In the genomic region with DNA sequence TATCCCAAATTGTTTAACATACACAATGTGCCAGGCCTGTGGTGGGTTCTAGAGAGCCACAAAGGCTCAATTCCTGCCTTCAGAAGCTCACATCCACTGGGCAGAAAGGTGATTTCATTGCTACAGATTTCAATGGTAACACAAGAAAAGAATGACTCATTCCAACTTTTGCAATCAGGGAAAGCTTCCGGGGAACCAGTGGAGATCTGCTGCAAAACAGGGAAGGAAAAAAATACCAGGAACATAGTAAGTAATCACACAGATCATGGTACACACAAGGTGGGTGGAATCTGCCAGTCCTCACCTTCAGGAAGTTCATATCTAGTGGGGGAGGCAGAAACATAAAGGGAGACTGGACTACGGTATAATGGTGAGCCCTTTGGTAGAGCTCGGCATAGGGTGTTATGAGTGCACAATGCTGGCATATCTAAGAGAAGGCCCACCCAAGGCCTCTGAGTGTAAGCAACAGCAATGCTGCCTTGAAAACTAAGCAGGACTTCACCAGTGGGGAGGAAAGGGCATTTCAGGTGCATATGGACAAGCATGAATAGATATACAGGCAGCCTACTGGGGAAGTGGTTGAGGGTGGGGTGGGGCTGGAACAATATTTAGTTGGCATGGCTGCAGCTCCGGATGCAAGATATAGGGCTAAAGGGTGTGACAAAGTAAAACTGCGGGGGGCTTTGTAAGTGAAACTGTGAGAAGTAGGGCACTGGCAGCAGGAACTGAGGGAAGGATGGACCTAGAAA, we compare ENCODE assay signal across 10 cellular contexts. TPM values are rescaled to one million over a fixed set of nuclear protein-coding genes. Genes with fewer than 3 reads are reported as not detected.
A peak's percentile ranks its signal among the peaks of the same experiment; 100 is the strongest.
DNase-seq lines count a peak whose midpoint lies in the region; ATAC-seq and TF ChIP-seq lines count a peak whose summit lies in the region.
"Had no signal": no experiment of that assay in that cellular context is flagged by ENCODE, and none has a peak within 500 bp of the region (broad histone marks: within the 10 kb centered on the region; RNA-seq: fewer than 3 reads in every experiment).

No MANE protein-coding gene starts in this region.

- no peak overlapping the region for H2AFZ ChIP-seq in SK-N-SH (ENCODE audit: low read depth)

- H3K4me2 ChIP-seq in SK-N-SH: no peak overlapping the region

- no peak overlapping the region for H3K4me3 ChIP-seq in right cardiac atrium (ENCODE audit: low read length)
- no peak overlapping the region for H3K4me3 ChIP-seq in left ventricle myocardium inferior
- no peak overlapping the region for H3K4me3 ChIP-seq in SK-N-SH (ENCODE audit: low read depth in 2 of 2, low read length in 1 of 2)

- 81% methylated on average over 5 of the region's 5 CpGs for WGBS in right cardiac atrium
- 71% methylated on average over 5 of the region's 5 CpGs for WGBS in SK-N-SH (ENCODE audit: low lambda C conversion rate)

- H3K27me3 Mint-ChIP-seq in activated naive CD8-positive, alpha-beta T cell: no peaks in the 10 kb centered on the region
- H3K27me3 Mint-ChIP-seq in osteocyte (ENCODE audit: unreplicated experiment): peaks cover 14% of the 10 kb centered on the region

- H3K9me3 Mint-ChIP-seq in activated naive CD8-positive, alpha-beta T cell (ENCODE audit: low read depth): no peaks in the 10 kb centered on the region
- H3K9me3 Mint-ChIP-seq in osteocyte (ENCODE audit: unreplicated experiment): no peaks in the 10 kb centered on the region

- no peak for TF ChIP-seq RAD21 in SK-N-SH (IDR thresholded peaks at IDR 0.05; ENCODE audit: low read length)

- TF ChIP-seq CTCF in left ventricle myocardium inferior (IDR thresholded peaks at IDR 0.05; ENCODE audit: borderline replicate concordance) (no peak), osteocyte (IDR thresholded peaks at IDR 0.05) (no peak), SK-N-SH (IDR thresholded peaks at IDR 0.05) (no peak)

- H3K27ac Mint-ChIP-seq in activated naive CD8-positive, alpha-beta T cell: peak overlapping the region; percentile 89
- no peak overlapping the region for H3K27ac Mint-ChIP-seq in osteocyte (ENCODE audit: unreplicated experiment)

- no peaks in the 10 kb centered on the region for H3K79me2 ChIP-seq in SK-N-SH (ENCODE audit: insufficient read depth)

- H3K36me3 Mint-ChIP-seq in activated naive CD8-positive, alpha-beta T cell: peaks cover 6% of the 10 kb centered on the region
- no peaks in the 10 kb centered on the region for H3K36me3 Mint-ChIP-seq in osteocyte (ENCODE audit: unreplicated experiment)

- H3K27ac ChIP-seq in right cardiac atrium (ENCODE audit: low read length) (peak overlapping the region; percentile 2), left ventricle myocardium inferior (replicated peaks) (no peak overlapping the region), SK-N-SH (ENCODE audit: low read depth in 2 of 2, low read length in 1 of 2) (no peak overlapping the region)
- H3K27ac ChIP-seq: C4-2B had no signal

- no peaks in the 10 kb centered on the region for H3K27me3 ChIP-seq in right cardiac atrium (ENCODE audit: control insufficient read depth, insufficient read depth)
- H3K27me3 ChIP-seq in left ventricle myocardium inferior (ENCODE audit: low read depth): no peaks in the 10 kb centered on the region
- H3K27me3 ChIP-seq in SK-N-SH (ENCODE audit: insufficient read depth): no peaks in the 10 kb centered on the region

- peak; percentile 32 to 41 for ATAC-seq in right cardiac atrium
- ATAC-seq: Right ventricle myocardium inferior had no signal

- intact Hi-C loops in right cardiac atrium (cut with DNase I): no loop called here
- intact Hi-C loops in left ventricle myocardium inferior (cut with micrococcal nuclease): no loop called here

- no peaks in the 10 kb centered on the region for H3F3A ChIP-seq in SK-N-SH (replicated peaks; ENCODE audit: insufficient read depth)

- H3K9me2 ChIP-seq in SK-N-SH: no peaks in the 10 kb centered on the region

- no peaks in the 10 kb centered on the region for H4K20me1 ChIP-seq in SK-N-SH (ENCODE audit: insufficient read depth)

- CTCF ChIA-PET in SK-N-SH (lab: Yijun Ruan, JAX): no interaction called here

- H3K9me3 ChIP-seq in right cardiac atrium (ENCODE audit: control insufficient read depth, low read length): no peaks in the 10 kb centered on the region
- H3K9me3 ChIP-seq in left ventricle myocardium inferior (replicated peaks): peaks cover 5% of the 10 kb centered on the region
- H3K9me3 ChIP-seq in SK-N-SH: no peaks in the 10 kb centered on the region

- peak overlapping the region; percentile 66 for H3K4me3 Mint-ChIP-seq in activated naive CD8-positive, alpha-beta T cell
- H3K4me3 Mint-ChIP-seq in osteocyte (ENCODE audit: unreplicated experiment): no peak overlapping the region

- no peak for TF ChIP-seq EP300 in SK-N-SH (IDR thresholded peaks at IDR 0.05; ENCODE audit: borderline replicate concordance in 1 of 2, low read depth in 1 of 2, low read length in 1 of 2)

- H3K9ac ChIP-seq in SK-N-SH: no peak overlapping the region

- no peak for DNase-seq in right cardiac atrium
- DNase-seq in left ventricle myocardium inferior: no peak
- peak; percentile 77 for DNase-seq in kidney tubule cell (ENCODE audit: low spot score)
- no peak for DNase-seq in retina
- no peak for DNase-seq in osteocyte (ENCODE audit: extremely low spot score, unreplicated experiment)
- no peak for DNase-seq in NCI-H524 (lab: John Stamatoyannopoulos, UW)
- no peak for DNase-seq in SK-N-SH

- H3K36me3 ChIP-seq in left ventricle myocardium inferior: no peaks in the 10 kb centered on the region
- no peaks in the 10 kb centered on the region for H3K36me3 ChIP-seq in SK-N-SH (replicated peaks in 1 of 2; ENCODE audit: control insufficient read depth in 1 of 2, insufficient read depth in 2 of 2, low read length in 1 of 2)

- H3K4me1 ChIP-seq in right cardiac atrium (ENCODE audit: control insufficient read depth, insufficient read depth, low read length) (peaks cover 3% of the 10 kb centered on the region), left ventricle myocardium inferior (peaks cover 62% of the 10 kb centered on the region), SK-N-SH (ENCODE audit: control insufficient read depth in 1 of 2, insufficient read depth in 2 of 2, low read depth in 1 of 2, low read length in 1 of 2) (no peaks in the 10 kb centered on the region; a peak in 1 of 4 replicates)

- POLR2A ChIA-PET in SK-N-SH (lab: Yijun Ruan, JAX): no interaction called here

- H3K4me1 Mint-ChIP-seq in activated naive CD8-positive, alpha-beta T cell (ENCODE audit: low read depth): peaks cover 67% of the 10 kb centered on the region
- no peaks in the 10 kb centered on the region for H3K4me1 Mint-ChIP-seq in osteocyte (ENCODE audit: unreplicated experiment)

TF ChIP-seq in SK-N-SH, 30 proteins besides CTCF, POLR2A, EP300 and RAD21:
- TF ChIP-seq SIN3A (IDR thresholded peaks at IDR 0.05; ENCODE audit: borderline replicate concordance, low read depth, low read length) (no peak), EZH2phosphoT487 (IDR thresholded peaks at IDR 0.05; ENCODE audit: borderline replicate concordance, low read depth) (no peak), POLR2AphosphoS5 (IDR thresholded peaks at IDR 0.05; ENCODE audit: low read depth, low read length) (no peak), TCF12 (IDR thresholded peaks at IDR 0.05) (no peak), JUND (IDR thresholded peaks at IDR 0.05) (no peak), FOSL2 (IDR thresholded peaks at IDR 0.05; ENCODE audit: borderline replicate concordance, low read depth) (no peak)
- TF ChIP-seq, protein P1, sequence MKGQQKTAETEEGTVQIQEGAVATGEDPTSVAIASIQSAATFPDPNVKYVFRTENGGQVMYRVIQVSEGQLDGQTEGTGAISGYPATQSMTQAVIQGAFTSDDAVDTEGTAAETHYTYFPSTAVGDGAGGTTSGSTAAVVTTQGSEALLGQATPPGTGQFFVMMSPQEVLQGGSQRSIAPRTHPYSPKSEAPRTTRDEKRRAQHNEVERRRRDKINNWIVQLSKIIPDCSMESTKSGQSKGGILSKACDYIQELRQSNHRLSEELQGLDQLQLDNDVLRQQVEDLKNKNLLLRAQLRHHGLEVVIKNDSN (IDR thresholded peaks at IDR 0.05; ENCODE audit: borderline replicate concordance, low read depth): no peak
- TF ChIP-seq, protein P2, sequence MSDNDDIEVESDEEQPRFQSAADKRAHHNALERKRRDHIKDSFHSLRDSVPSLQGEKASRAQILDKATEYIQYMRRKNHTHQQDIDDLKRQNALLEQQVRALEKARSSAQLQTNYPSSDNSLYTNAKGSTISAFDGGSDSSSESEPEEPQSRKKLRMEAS (IDR thresholded peaks at IDR 0.05; ENCODE audit: low read depth): no peak

RNA-seq across cellular contexts. Expression of gene GPRIN3, which starts 24.2 kb away (rescaled TPM):
- 10 to 100 TPM in 1 of 4 donors, 1 to 10 TPM in 3; 4.8 to 10.3 (median 9.0) TPM for total RNA-seq in right cardiac atrium
- polyA plus RNA-seq in right cardiac atrium: 2.1 TPM
- total RNA-seq in left ventricle myocardium inferior: 9.0 TPM
- not detected in 2 replicates for total RNA-seq in osteocyte
- not detected in 2 replicates for polyA plus RNA-seq in SK-N-SH (2012; rRNA removed)
- under 0.01 TPM in 2 replicates for polyA plus RNA-seq in SK-N-SH (2012; cell fraction: cytosol; rRNA removed)
- under 0.01 TPM in 2 replicates for polyA plus RNA-seq in SK-N-SH (2012; cell fraction: nucleus; rRNA removed)
